32 cellular contexts compared by ENCODE assay signal in the genomic region with DNA sequence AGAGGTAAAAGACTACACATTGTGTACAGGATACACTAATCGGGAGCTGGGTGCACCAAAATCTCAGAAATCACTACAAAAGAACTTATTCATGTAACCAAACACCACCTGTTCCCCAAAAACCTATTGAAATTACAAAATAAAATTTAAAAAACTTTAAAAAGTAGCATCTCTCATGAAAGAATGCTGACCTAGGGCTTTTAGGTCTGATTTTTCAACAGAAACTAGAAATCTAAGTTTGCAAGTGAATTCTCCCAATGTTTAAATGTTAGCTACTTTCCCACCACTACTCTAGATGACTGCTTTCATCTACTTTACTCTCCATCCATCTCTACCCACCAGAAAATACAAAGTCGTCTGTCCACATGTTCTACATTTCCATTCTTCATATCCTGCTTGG.
"Had no signal": no experiment of that assay in that cellular context is flagged by ENCODE, and none has a peak within 500 bp of the region (broad histone marks: within the 10 kb centered on the region; RNA-seq: fewer than 3 reads in every experiment).

No MANE protein-coding gene starts in this region.

- H3K27me3 ChIP-seq: ascending aorta, body of pancreas, brain microvascular endothelial cell, cardiac muscle cell had no signal

- H3K4me3 ChIP-seq: adrenal gland, ascending aorta, body of pancreas, breast epithelium, cardiac muscle cell had no signal

- DNase-seq: activated effector memory CD4-positive, alpha-beta T cell treated with anti-CD3 and anti-CD28 coated beads, Interleukin-2, amount 50 U/mL, for 16 hours; activated effector memory CD4-positive, alpha-beta T cell treated with Interleukin-2 at 50 U/mL for 16 hours; activated gamma-delta T cell; activated gamma-delta T cell treated with Interleukin-2 at 50 U/mL for 16 hours; activated naive CD4-positive, alpha-beta T cell; activated naive CD4-positive, alpha-beta T cell treated with anti-CD3 and anti-CD28 coated beads for 36 hours; activated naive CD4-positive, alpha-beta T cell treated with anti-CD3 and anti-CD28 coated beads, Interleukin-2, amount 10 ng/mL, durations not matched to agents 7 days and 5 days; activated naive CD4-positive, alpha-beta T cell treated with anti-CD3 and anti-CD28 coated beads, Interleukin-2, amount 50 U/mL, for 16 hours; activated naive CD4-positive, alpha-beta T cell treated with Interleukin-2 at 50 U/mL for 16 hours; activated naive CD8-positive, alpha-beta T cell treated with anti-CD3 and anti-CD28 coated beads for 36 hours; activated naive CD8-positive, alpha-beta T cell treated with anti-CD3 and anti-CD28 coated beads, Interleukin-2, amount 10 ng/mL, durations not matched to agents 7 days and 5 days; activated naive CD8-positive, alpha-beta T cell treated with anti-CD3 and anti-CD28 coated beads, Interleukin-2, amount 50 U/mL, for 24 hours; activated T-cell treated with anti-CD3 and anti-CD28 coated beads, Interleukin-2, amount 50 U/mL, for 24 hours; activated T-cell treated with anti-CD3 and anti-CD28 coated beads, Interleukin-2, amount 50 U/mL, for 4 hours; activated T-cell treated with anti-CD3 and anti-CD28 coated beads, Interleukin-2, amount 50 U/mL, for 48 hours; activated T-cell treated with anti-CD3 and anti-CD28 coated beads, Interleukin-2, amount 50 U/mL, for 72 hours; adrenal gland; amniotic stem cell; amygdala; anterior cingulate cortex; aorta; body of pancreas; brain microvascular endothelial cell; caudate nucleus; central memory CD4-positive, alpha-beta T cell; cerebellar nuclear complex had no signal

- H3K27ac ChIP-seq: adrenal gland, ascending aorta, body of pancreas, brain microvascular endothelial cell, breast epithelium, cardiac muscle cell had no signal

- H3K4me1 ChIP-seq: adrenal gland, ascending aorta, body of pancreas, breast epithelium had no signal

- ATAC-seq: activated naive CD4-positive, alpha-beta T cell treated with anti-CD3 and anti-CD28 coated beads, Interleukin-2, amount 50 U/mL, for 72 hours; activated naive CD8-positive, alpha-beta T cell treated with anti-CD3 and anti-CD28 coated beads, Interleukin-2, amount 50 U/mL, for 24 hours; activated T-cell treated with anti-CD3 and anti-CD28 coated beads, Interleukin-2, amount 50 U/mL, for 4 hours; activated T-cell treated with anti-CD3 and anti-CD28 coated beads, Interleukin-2, amount 50 U/mL, for 72 hours; activated T-helper 17 cell treated with anti-CD3 and anti-CD28 coated beads, Interleukin-2, amount 50 U/mL, for 72 hours; body of pancreas had no signal

- H3K36me3 ChIP-seq: adrenal gland, ascending aorta, brain microvascular endothelial cell, breast epithelium, cardiac muscle cell had no signal

- H3K9me3 ChIP-seq: adrenal gland, ascending aorta, body of pancreas, breast epithelium had no signal

- FAIRE-seq: bronchial epithelial cell had no signal
